Comparison of ENCODE assay signal across 16 cellular contexts in genomic region chr3:195847061-195847950, GRCh38. TPM values are rescaled to one million over a fixed set of nuclear protein-coding genes. Genes with fewer than 3 reads are reported as not detected.
DNase-seq lines count a peak whose midpoint lies in the region; ATAC-seq, FAIRE-seq and TF ChIP-seq lines count a peak whose summit lies in the region.
"Had no signal": no experiment of that assay in that cellular context is flagged by ENCODE, and none has a peak within 500 bp of the region (broad histone marks: within the 10 kb centered on the region; RNA-seq: fewer than 3 reads in every experiment).

No MANE protein-coding gene starts in this region.

- H3K4ac ChIP-seq in IMR-90 (ENCODE audit: low read depth, low read length): no peak overlapping the region

- H4K8ac ChIP-seq in IMR-90 (ENCODE audit: low read depth in 2 of 2, low read length in 2 of 2): no peak overlapping the region

- H3K18ac ChIP-seq in IMR-90 (ENCODE audit: low read depth, low read length): no peak overlapping the region

- H3K27ac ChIP-seq in IMR-90 (ENCODE audit: insufficient read depth, low read length) (no peak overlapping the region), kidney (ENCODE audit: low read depth in 2 of 2, low read length in 2 of 2) (no peak overlapping the region)
- H3K27ac ChIP-seq: coronary artery, pancreas had no signal

- H3K9ac ChIP-seq in IMR-90 (ENCODE audit: low read depth, low read length) (no peak overlapping the region), kidney (ENCODE audit: low read length in 2 of 2) (no peak overlapping the region)

- no peak for TF ChIP-seq RAD21 in IMR-90 (IDR thresholded peaks at IDR 0.05; ENCODE audit: low read length)

- H3K4me3 ChIP-seq in IMR-90 (ENCODE audit: insufficient read depth, low read depth, low read length) (no peak overlapping the region), kidney (ENCODE audit: low read length in 2 of 2) (no peak overlapping the region)
- H3K4me3 ChIP-seq: coronary artery, pancreas had no signal

- no peak overlapping the region for H3K56ac ChIP-seq in IMR-90 (ENCODE audit: extremely low read depth, insufficient read depth, low read length)

- H3K79me1 ChIP-seq in IMR-90 (ENCODE audit: low read depth in 1 of 2, low read length in 2 of 2): no peaks in the 10 kb centered on the region

- peak overlapping the region; percentile 72 for H2AK9ac ChIP-seq in IMR-90 (replicated peaks; ENCODE audit: low read depth, low read length, poor library complexity)

- TF ChIP-seq CTCF in IMR-90 (conservative IDR thresholded peaks at IDR 0.05; ENCODE audit: low read depth, low read length) (no peak), kidney (IDR thresholded peaks at IDR 0.05; ENCODE audit: borderline replicate concordance, extremely low read depth, insufficient read depth) (no peak)

- in situ Hi-C loops in ACHN (cut with HindIII; ENCODE audit: low pct_ligation_motif_present, low pct_unique_long_range_greater_than_20kb, low sequenced_read_pairs) (no loop called here), IMR-90 (cut with MboI; ENCODE audit: low sequenced_read_pairs) (no loop called here)

- H2BK120ac ChIP-seq in IMR-90 (ENCODE audit: low read depth, low read length): no peak overlapping the region

- no peak overlapping the region for H4K5ac ChIP-seq in IMR-90 (ENCODE audit: low read depth, low read length)

- CTCF ChIA-PET in IMR-90 (lab: Yijun Ruan, JAX): no interaction called here

- no peak overlapping the region for H3K4me2 ChIP-seq in IMR-90 (ENCODE audit: low read depth, low read length)

- FAIRE-seq in kidney (lab: Jason Lieb, UNC): no peak
- FAIRE-seq: pancreas had no signal

- no peak overlapping the region for H4K91ac ChIP-seq in IMR-90 (ENCODE audit: insufficient read depth, low read depth, low read length)

- H2BK20ac ChIP-seq in IMR-90 (ENCODE audit: low read depth, low read length): no peak overlapping the region

- intact Hi-C loops in IMR-90 (cut with micrococcal nuclease) (no loop called here), kidney (cut with DNase I) (no loop called here)

- H3K4me1 ChIP-seq in IMR-90 (ENCODE audit: control insufficient read depth, insufficient read depth, low read length) (0 out of 2 replicates have a peak, but pooled peaks cover 2% of the 10 kb centered on the region), kidney (ENCODE audit: control insufficient read depth in 1 of 2, insufficient read depth in 1 of 2, low read depth in 1 of 2, low read length in 2 of 2) (no peaks in the 10 kb centered on the region)
- H3K4me1 ChIP-seq: pancreas had no signal

- dilution Hi-C loops in IMR-90 (cut with HindIII; ENCODE audit: low sequenced_read_pairs, unreplicated experiment): no loop called here

- no peak for TF ChIP-seq POLR2A in IMR-90 (IDR thresholded peaks at IDR 0.05; ENCODE audit: low read depth, low read length)

- H3K9me3 ChIP-seq in IMR-90 (ENCODE audit: control insufficient read depth, insufficient read depth, low read length): no peaks in the 10 kb centered on the region
- H3K9me3 ChIP-seq in kidney (ENCODE audit: control insufficient read depth in 1 of 2, low read length in 2 of 2): no peaks in the 10 kb centered on the region
- H3K9me3 ChIP-seq: pancreas had no signal

- 76% methylated on average over 6 of the region's 24 CpGs; no CpG with 5 or more reads in 1 of the 2 experiments for WGBS in IMR-90 (ENCODE audit: extremely low coverage in 2 of 2, insufficient read length in 1 of 2), 2 experiments

- no peaks in the 10 kb centered on the region for H3K36me3 ChIP-seq in IMR-90 (ENCODE audit: control insufficient read depth, insufficient read depth, low read length)
- H3K36me3 ChIP-seq in kidney (ENCODE audit: control insufficient read depth in 1 of 2, insufficient read depth in 2 of 2, low read length in 2 of 2): no peaks in the 10 kb centered on the region
- H3K36me3 ChIP-seq: pancreas had no signal

- peaks cover 2% of the 10 kb centered on the region; the same call in 1 of the 2 replicates for H3K9me1 ChIP-seq in IMR-90 (ENCODE audit: insufficient read depth, low read length)

- H3K27me3 ChIP-seq in IMR-90 (ENCODE audit: control insufficient read depth, insufficient read depth, low read length): peaks cover 13% of the 10 kb centered on the region
- H3K27me3 ChIP-seq: pancreas had no signal

- no peak overlapping the region for H2BK5ac ChIP-seq in IMR-90 (ENCODE audit: low read depth, low read length, poor library complexity, severe bottlenecking)

- H3K23ac ChIP-seq in IMR-90 (ENCODE audit: low read depth, low read length): no peak overlapping the region

- H2BK15ac ChIP-seq in IMR-90 (ENCODE audit: low read depth, low read length): no peak overlapping the region

- peak; percentile 68 for DNase-seq in ACHN
- peak; percentile 26 for DNase-seq in IMR-90
- DNase-seq in astrocyte of the hippocampus (ENCODE audit: low read depth, low spot score): peak; percentile 80
- DNase-seq in kidney: peak; percentile 69
- no peak for DNase-seq in NCI-H1048 (lab: John Stamatoyannopoulos, UW)
- DNase-seq in activated CD4-positive, alpha-beta T cell treated with anti-CD3 and anti-CD28 coated beads for 48 hours: no peak
- no peak for DNase-seq in NCI-H1092 (lab: John Stamatoyannopoulos, UW)
- DNase-seq: activated CD4-positive, CD25-positive, alpha-beta regulatory T cell treated with anti-CD3 and anti-CD28 coated beads, Interleukin-2, amount 50 U/mL, for 72 hours; activated T-cell treated with anti-CD3 and anti-CD28 coated beads for 4 hours; NCI-H1417; NCI-H510A; OCI-M1; stimulated activated CD4-positive, alpha-beta T cell treated with anti-CD3 and anti-CD28 coated beads, Interleukin-12 subunit alpha, Interleukin-12 subunit beta, amount 100 ng/mL, for 4 hours had no signal

- H2AFZ ChIP-seq in IMR-90 (replicated peaks; ENCODE audit: low read length, poor library complexity): peak overlapping the region; percentile 58

- BruUV-seq in IMR-90 (replicated peaks; lab: Mats Ljungman, UMichigan): no TSS peak

- no peak overlapping the region for H3K14ac ChIP-seq in IMR-90 (replicated peaks; ENCODE audit: low read depth, low read length)

- ATAC-seq in IMR-90 (ENCODE audit: low read depth) (0 out of 2 replicates have a peak, but pooled peaks have one; percentile 12), GM18858 (IDR thresholded peaks at IDR 0.05; ENCODE audit: unreplicated experiment) (no peak)
- ATAC-seq: pancreas had no signal

- POLR2A ChIA-PET in IMR-90 (lab: Charles Lee; ENCODE audit: unreplicated experiment): no interaction called here

- no peaks in the 10 kb centered on the region for H4K20me1 ChIP-seq in IMR-90 (ENCODE audit: insufficient read depth, low read length)

- no peak overlapping the region for H2AK5ac ChIP-seq in IMR-90 (ENCODE audit: low read depth, low read length)

TF ChIP-seq in IMR-90, 13 proteins besides CTCF, POLR2A, EP300 and RAD21:
- TF ChIP-seq CEBPB (IDR thresholded peaks at IDR 0.05; ENCODE audit: low read depth, low read length) (0 out of 2 replicates have a peak, but pooled peaks have one; percentile 2), MAZ (IDR thresholded peaks at IDR 0.05; ENCODE audit: borderline replicate concordance, low read depth, low read length) (no peak)

RNA-seq across cellular contexts. Expression of gene MUC4, which starts 35.6 kb away (rescaled TPM):
- not detected in 2 replicates for total RNA-seq in IMR-90 (2012; rRNA removed)
- polyA plus RNA-seq in IMR-90 (2012; rRNA removed): not detected in 2 replicates
- polyA plus RNA-seq in IMR-90 (2012; cell fraction: cytosol; rRNA removed): not detected in 2 replicates
- not detected in 2 replicates for polyA plus RNA-seq in IMR-90 (2012; cell fraction: nucleus; rRNA removed; ENCODE audit: low replicate concordance)
- total RNA-seq in kidney: 0.19 TPM
- not detected for polyA plus RNA-seq in kidney (ENCODE audit: insufficient read depth, low read depth, low replicate concordance)

Comparison
In these comparisons a context has a peak if more than half of its experiments do, and no peak if none do; other contexts are left out.
1. DNase-seq: peak in ACHN (single experiment), IMR-90 (single experiment), astrocyte of the hippocampus (single experiment) and kidney (single experiment); none in NCI-H1048 (single experiment), activated CD4-positive, alpha-beta T cell treated with anti-CD3 and anti-CD28 coated beads for 48 hours (single experiment) and NCI-H1092 (single experiment).